In genomic region chr2:234649951-234650350, GRCh38 we compare ENCODE assay signal across 39 cellular contexts.
"Had no signal": no experiment of that assay in that cellular context is flagged by ENCODE, and none has a peak within 500 bp of the region (broad histone marks: within the 10 kb centered on the region; RNA-seq: fewer than 3 reads in every experiment).

No MANE protein-coding gene starts in this region.

- H3K9me3 Mint-ChIP-seq: activated naive CD4-positive, alpha-beta T cell treated with anti-CD3 and anti-CD28 coated beads for 36 hours; activated naive CD4-positive, alpha-beta T cell treated with anti-CD3 and anti-CD28 coated beads, Interleukin-2, amount 50 U/mL, for 24 hours; activated naive CD8-positive, alpha-beta T cell treated with anti-CD3 and anti-CD28 coated beads for 36 hours; activated naive CD8-positive, alpha-beta T cell treated with anti-CD3 and anti-CD28 coated beads, Interleukin-2, amount 10 ng/mL, durations not matched to agents 7 days and 5 days; activated naive CD8-positive, alpha-beta T cell treated with anti-CD3 and anti-CD28 coated beads, Interleukin-2, amount 50 U/mL, for 24 hours; activated T-cell treated with anti-CD3 and anti-CD28 coated beads, Interleukin-2, amount 50 U/mL, for 24 hours; activated T-cell treated with anti-CD3 and anti-CD28 coated beads, Interleukin-2, amount 50 U/mL, for 4 hours; activated T-helper 1 cell treated with anti-CD3 and anti-CD28 coated beads, Interleukin-12 subunit alpha, Interleukin-12 subunit beta, Interleukin-2, Interleukin-4 antibody, amounts not matched to agents 30 ng/mL and 10 ng/mL and 1 ng/mL, durations not matched to agents 14 hours and 24 hours and 36 hours; activated T-helper 17 cell treated with anti-CD3 and anti-CD28 coated beads, Interleukin-2, amount 50 U/mL, for 72 hours; activated T-helper 2 cell treated with anti-CD3 and anti-CD28 coated beads, Interferon-gamma antibody, Interleukin-2, Interleukin-4, amounts not matched to agents 10 μg/mL and 5 μg/mL and 100 μg/mL, durations not matched to agents 14 hours and 24 hours and 36 hours; central memory CD8-positive, alpha-beta T cell had no signal

- H3K36me3 Mint-ChIP-seq: activated naive CD4-positive, alpha-beta T cell treated with anti-CD3 and anti-CD28 coated beads, Interleukin-2, amount 10 ng/mL, durations not matched to agents 7 days and 5 days; activated naive CD4-positive, alpha-beta T cell treated with anti-CD3 and anti-CD28 coated beads, Interleukin-2, amount 50 U/mL, for 24 hours; activated naive CD4-positive, alpha-beta T cell treated with anti-CD3 and anti-CD28 coated beads, Interleukin-2, amount 50 U/mL, for 72 hours; activated naive CD8-positive, alpha-beta T cell; activated naive CD8-positive, alpha-beta T cell treated with anti-CD3 and anti-CD28 coated beads for 36 hours; activated naive CD8-positive, alpha-beta T cell treated with anti-CD3 and anti-CD28 coated beads, Interleukin-2, amount 10 ng/mL, durations not matched to agents 7 days and 5 days; brain had no signal

- H3K4me3 Mint-ChIP-seq: activated naive CD4-positive, alpha-beta T cell treated with anti-CD3 and anti-CD28 coated beads for 36 hours; activated naive CD4-positive, alpha-beta T cell treated with anti-CD3 and anti-CD28 coated beads, Interleukin-2, amount 10 ng/mL, durations not matched to agents 7 days and 5 days; activated naive CD4-positive, alpha-beta T cell treated with anti-CD3 and anti-CD28 coated beads, Interleukin-2, amount 50 U/mL, for 24 hours; activated naive CD8-positive, alpha-beta T cell; activated naive CD8-positive, alpha-beta T cell treated with anti-CD3 and anti-CD28 coated beads for 36 hours; activated naive CD8-positive, alpha-beta T cell treated with anti-CD3 and anti-CD28 coated beads, Interleukin-2, amount 10 ng/mL, durations not matched to agents 7 days and 5 days; activated naive CD8-positive, alpha-beta T cell treated with anti-CD3 and anti-CD28 coated beads, Interleukin-2, amount 50 U/mL, for 24 hours; activated T-cell treated with anti-CD3 and anti-CD28 coated beads, Interleukin-2, amount 50 U/mL, for 24 hours; activated T-cell treated with anti-CD3 and anti-CD28 coated beads, Interleukin-2, amount 50 U/mL, for 4 hours; activated T-cell treated with anti-CD3 and anti-CD28 coated beads, Interleukin-2, amount 50 U/mL, for 72 hours; activated T-helper 1 cell treated with anti-CD3 and anti-CD28 coated beads, Interleukin-12 subunit alpha, Interleukin-12 subunit beta, Interleukin-2, Interleukin-4 antibody, amounts not matched to agents 30 ng/mL and 10 ng/mL and 1 ng/mL, durations not matched to agents 14 hours and 24 hours and 36 hours; activated T-helper 17 cell treated with anti-CD3 and anti-CD28 coated beads, Interleukin-2, amount 50 U/mL, for 72 hours; brain; central memory CD8-positive, alpha-beta T cell had no signal

- DNase-seq: activated effector memory CD4-positive, alpha-beta T cell treated with anti-CD3 and anti-CD28 coated beads, Interleukin-2, amount 50 U/mL, for 16 hours; activated effector memory CD4-positive, alpha-beta T cell treated with Interleukin-2 at 50 U/mL for 16 hours; activated gamma-delta T cell; activated gamma-delta T cell treated with Interleukin-2 at 50 U/mL for 16 hours; activated naive CD4-positive, alpha-beta T cell; activated naive CD4-positive, alpha-beta T cell treated with anti-CD3 and anti-CD28 coated beads for 36 hours; activated naive CD4-positive, alpha-beta T cell treated with anti-CD3 and anti-CD28 coated beads, Interleukin-2, amount 10 ng/mL, durations not matched to agents 7 days and 5 days; activated naive CD4-positive, alpha-beta T cell treated with anti-CD3 and anti-CD28 coated beads, Interleukin-2, amount 50 U/mL, for 16 hours; activated naive CD4-positive, alpha-beta T cell treated with Interleukin-2 at 50 U/mL for 16 hours; activated naive CD8-positive, alpha-beta T cell treated with anti-CD3 and anti-CD28 coated beads for 36 hours; activated naive CD8-positive, alpha-beta T cell treated with anti-CD3 and anti-CD28 coated beads, Interleukin-2, amount 10 ng/mL, durations not matched to agents 7 days and 5 days; activated naive CD8-positive, alpha-beta T cell treated with anti-CD3 and anti-CD28 coated beads, Interleukin-2, amount 50 U/mL, for 24 hours; activated T-cell treated with anti-CD3 and anti-CD28 coated beads for 4 hours; activated T-cell treated with anti-CD3 and anti-CD28 coated beads, Interleukin-2, amount 50 U/mL, for 1 hour; activated T-cell treated with anti-CD3 and anti-CD28 coated beads, Interleukin-2, amount 50 U/mL, for 24 hours; activated T-cell treated with anti-CD3 and anti-CD28 coated beads, Interleukin-2, amount 50 U/mL, for 4 hours; activated T-cell treated with anti-CD3 and anti-CD28 coated beads, Interleukin-2, amount 50 U/mL, for 48 hours; activated T-cell treated with anti-CD3 and anti-CD28 coated beads, Interleukin-2, amount 50 U/mL, for 72 hours; adrenal gland; amniotic stem cell; amygdala; anterior cingulate cortex; aorta; body of pancreas; brain microvascular endothelial cell; caudate nucleus; central memory CD4-positive, alpha-beta T cell; cerebellar nuclear complex had no signal

- H3K36me3 ChIP-seq: adrenal gland, ascending aorta, brain microvascular endothelial cell, breast epithelium, cardiac muscle cell had no signal

- H3K4me1 ChIP-seq: adrenal gland, ascending aorta, body of pancreas, breast epithelium had no signal

- H3K4me3 ChIP-seq: adrenal gland, ascending aorta, body of pancreas, breast epithelium, cardiac muscle cell had no signal

- H3K27me3 Mint-ChIP-seq: activated naive CD4-positive, alpha-beta T cell treated with anti-CD3 and anti-CD28 coated beads, Interleukin-2, amount 10 ng/mL, durations not matched to agents 7 days and 5 days; brain had no signal

- H3K9me3 ChIP-seq: adrenal gland, ascending aorta, body of pancreas, breast epithelium had no signal

- H3K27ac Mint-ChIP-seq: activated naive CD4-positive, alpha-beta T cell treated with anti-CD3 and anti-CD28 coated beads for 36 hours; activated naive CD4-positive, alpha-beta T cell treated with anti-CD3 and anti-CD28 coated beads, Interleukin-2, amount 10 ng/mL, durations not matched to agents 7 days and 5 days; activated naive CD4-positive, alpha-beta T cell treated with anti-CD3 and anti-CD28 coated beads, Interleukin-2, amount 50 U/mL, for 24 hours; activated naive CD4-positive, alpha-beta T cell treated with anti-CD3 and anti-CD28 coated beads, Interleukin-2, amount 50 U/mL, for 72 hours; activated naive CD8-positive, alpha-beta T cell; activated naive CD8-positive, alpha-beta T cell treated with anti-CD3 and anti-CD28 coated beads for 36 hours; activated naive CD8-positive, alpha-beta T cell treated with anti-CD3 and anti-CD28 coated beads, Interleukin-2, amount 10 ng/mL, durations not matched to agents 7 days and 5 days; activated naive CD8-positive, alpha-beta T cell treated with anti-CD3 and anti-CD28 coated beads, Interleukin-2, amount 50 U/mL, for 24 hours; activated T-cell treated with anti-CD3 and anti-CD28 coated beads, Interleukin-2, amount 50 U/mL, for 24 hours; activated T-cell treated with anti-CD3 and anti-CD28 coated beads, Interleukin-2, amount 50 U/mL, for 72 hours; activated T-helper 1 cell treated with anti-CD3 and anti-CD28 coated beads, Interleukin-12 subunit alpha, Interleukin-12 subunit beta, Interleukin-2, Interleukin-4 antibody, amounts not matched to agents 30 ng/mL and 10 ng/mL and 1 ng/mL, durations not matched to agents 14 hours and 24 hours and 36 hours; activated T-helper 17 cell treated with anti-CD3 and anti-CD28 coated beads, Interleukin-2, amount 50 U/mL, for 72 hours; activated T-helper 2 cell treated with anti-CD3 and anti-CD28 coated beads, Interferon-gamma antibody, Interleukin-2, Interleukin-4, amounts not matched to agents 10 μg/mL and 5 μg/mL and 100 μg/mL, durations not matched to agents 14 hours and 24 hours and 36 hours; brain had no signal

- ATAC-seq: activated naive CD4-positive, alpha-beta T cell treated with anti-CD3 and anti-CD28 coated beads, Interleukin-2, amount 50 U/mL, for 72 hours; activated naive CD8-positive, alpha-beta T cell treated with anti-CD3 and anti-CD28 coated beads, Interleukin-2, amount 50 U/mL, for 24 hours; activated T-cell treated with anti-CD3 and anti-CD28 coated beads, Interleukin-2, amount 50 U/mL, for 4 hours; activated T-cell treated with anti-CD3 and anti-CD28 coated beads, Interleukin-2, amount 50 U/mL, for 72 hours; activated T-helper 17 cell treated with anti-CD3 and anti-CD28 coated beads, Interleukin-2, amount 50 U/mL, for 72 hours; body of pancreas had no signal

- H3K27me3 ChIP-seq: adrenal gland, ascending aorta, body of pancreas, brain microvascular endothelial cell, breast epithelium, cardiac muscle cell had no signal

- H3K27ac ChIP-seq: adrenal gland, ascending aorta, body of pancreas, brain microvascular endothelial cell, breast epithelium, cardiac muscle cell had no signal

- H3K4me1 Mint-ChIP-seq: activated naive CD4-positive, alpha-beta T cell treated with anti-CD3 and anti-CD28 coated beads, Interleukin-2, amount 10 ng/mL, durations not matched to agents 7 days and 5 days; activated naive CD4-positive, alpha-beta T cell treated with anti-CD3 and anti-CD28 coated beads, Interleukin-2, amount 50 U/mL, for 24 hours; activated naive CD8-positive, alpha-beta T cell treated with anti-CD3 and anti-CD28 coated beads for 36 hours; activated naive CD8-positive, alpha-beta T cell treated with anti-CD3 and anti-CD28 coated beads, Interleukin-2, amount 10 ng/mL, durations not matched to agents 7 days and 5 days; activated naive CD8-positive, alpha-beta T cell treated with anti-CD3 and anti-CD28 coated beads, Interleukin-2, amount 50 U/mL, for 24 hours; activated T-helper 17 cell treated with anti-CD3 and anti-CD28 coated beads, Interleukin-2, amount 50 U/mL, for 72 hours; brain; central memory CD8-positive, alpha-beta T cell had no signal
